1 cellular context compared by ENCODE assay signal in the genomic region with DNA sequence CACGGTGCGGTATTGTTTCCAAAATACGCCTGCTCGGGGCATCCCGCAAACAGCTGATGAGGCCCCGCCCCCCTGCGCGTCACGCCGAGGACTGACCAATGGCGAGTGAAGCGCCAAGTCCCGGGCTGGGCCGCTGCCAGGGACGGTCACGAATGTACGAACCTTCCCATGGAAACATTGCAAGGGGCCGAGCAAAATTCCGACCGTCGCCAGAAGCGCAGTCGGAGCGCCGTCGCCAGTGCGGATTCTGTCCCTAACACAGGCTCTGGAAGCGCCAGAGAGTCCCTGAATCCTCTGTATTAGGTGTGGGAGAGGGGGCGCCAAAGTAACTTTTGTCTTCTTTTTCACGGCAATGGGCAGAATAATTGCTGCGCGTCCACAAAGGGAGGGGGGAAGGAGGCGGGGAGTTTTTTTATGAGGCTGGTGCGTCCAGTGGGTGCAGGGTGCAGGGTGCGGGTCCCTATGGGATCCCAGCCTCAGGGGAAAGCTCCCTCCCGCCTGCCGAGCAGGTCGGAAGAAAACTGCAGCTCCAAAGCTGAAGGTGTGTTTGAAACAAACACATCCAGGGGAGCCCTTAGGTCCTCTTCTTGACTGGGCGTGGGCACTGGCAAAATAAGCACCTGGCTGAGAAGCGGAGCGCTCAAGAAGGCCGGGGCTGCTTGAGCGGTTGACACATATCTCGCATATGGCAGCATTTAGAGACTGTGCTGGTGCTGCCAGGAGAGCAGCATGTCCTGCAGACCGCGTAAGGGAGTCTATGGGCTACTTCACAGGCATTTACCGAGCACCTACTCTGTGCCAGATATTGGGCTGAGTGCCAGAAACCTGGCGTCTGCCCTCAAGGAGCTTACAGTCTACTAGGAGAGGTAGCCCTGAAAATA.
TF ChIP-seq lines count a peak whose summit lies in the region.

A gene with protein sequence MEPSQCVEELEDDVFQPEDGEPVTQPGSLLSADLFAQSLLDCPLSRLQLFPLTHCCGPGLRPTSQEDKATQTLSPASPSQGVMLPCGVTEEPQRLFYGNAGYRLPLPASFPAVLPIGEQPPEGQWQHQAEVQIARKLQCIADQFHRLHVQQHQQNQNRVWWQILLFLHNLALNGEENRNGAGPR (minus strand): TSS at position 25 of the 881 bp plus-strand sequence. CDS start 2,793 bp downstream, outside the sequence.

TF ChIP-seq in K562, 482 proteins besides CTCF, POLR2A, EP300 and RAD21 (continued from another document and continues in another):
- TF ChIP-seq, protein P1, sequence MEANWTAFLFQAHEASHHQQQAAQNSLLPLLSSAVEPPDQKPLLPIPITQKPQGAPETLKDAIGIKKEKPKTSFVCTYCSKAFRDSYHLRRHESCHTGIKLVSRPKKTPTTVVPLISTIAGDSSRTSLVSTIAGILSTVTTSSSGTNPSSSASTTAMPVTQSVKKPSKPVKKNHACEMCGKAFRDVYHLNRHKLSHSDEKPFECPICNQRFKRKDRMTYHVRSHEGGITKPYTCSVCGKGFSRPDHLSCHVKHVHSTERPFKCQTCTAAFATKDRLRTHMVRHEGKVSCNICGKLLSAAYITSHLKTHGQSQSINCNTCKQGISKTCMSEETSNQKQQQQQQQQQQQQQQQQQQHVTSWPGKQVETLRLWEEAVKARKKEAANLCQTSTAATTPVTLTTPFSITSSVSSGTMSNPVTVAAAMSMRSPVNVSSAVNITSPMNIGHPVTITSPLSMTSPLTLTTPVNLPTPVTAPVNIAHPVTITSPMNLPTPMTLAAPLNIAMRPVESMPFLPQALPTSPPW (CRISPR knock-in tag; IDR thresholded peaks at IDR 0.05): peak; percentile 81
- TF ChIP-seq ZFPM2 (CRISPR knock-in tag; IDR thresholded peaks at IDR 0.05) (no peak), PRPF4 (IDR thresholded peaks at IDR 0.05; ENCODE audit: insufficient read depth, low read depth, low read length, poor library complexity, severe bottlenecking) (no peak), ZNF551 (CRISPR knock-in tag; IDR thresholded peaks at IDR 0.05) (no peak), JUNB (CRISPR knock-in tag; conservative IDR thresholded peaks at IDR 0.05) (no peak), EWSR1 (IDR thresholded peaks at IDR 0.05; ENCODE audit: borderline replicate concordance, low read depth, partially characterized antibody) (no peak), HNRNPLL (IDR thresholded peaks at IDR 0.05; ENCODE audit: low read depth, low read length, poor library complexity, severe bottlenecking) (peak; percentile 74), CREM (IDR thresholded peaks at IDR 0.05; ENCODE audit: low read depth) (peak; percentile 90), ZNF696 (CRISPR knock-in tag; conservative IDR thresholded peaks at IDR 0.05) (no peak), YBX1 (IDR thresholded peaks at IDR 0.05) (no peak), MXI1 (IDR thresholded peaks at IDR 0.05; ENCODE audit: low read depth, low read length) (0 out of 2 replicates have a peak, but pooled peaks have one; percentile 33), KLF6 (CRISPR knock-in tag; IDR thresholded peaks at IDR 0.05; ENCODE audit: borderline replicate concordance) (no peak), HMG20A (CRISPR knock-in tag; conservative IDR thresholded peaks at IDR 0.05) (no peak), TRIM28 (IDR thresholded peaks at IDR 0.05) (peak; percentile 75), DNMT1 (IDR thresholded peaks at IDR 0.05) (no peak), MAZ (CRISPR knock-in tag; conservative IDR thresholded peaks at IDR 0.05 in 1 of 2, IDR thresholded peaks at IDR 0.05 in 1 of 2) (peak in 1 of 2 experiments; percentile 82; a peak in 2 of 4 replicates), DPF2 (IDR thresholded peaks at IDR 0.05) (peak; percentile 66), GTF2E2 (tag; IDR thresholded peaks at IDR 0.05) (no peak), NFIX (CRISPR knock-in tag; IDR thresholded peaks at IDR 0.05; ENCODE audit: low read depth) (peak; percentile 26; the same call in 1 of the 2 replicates), SNRNP70 (optimal IDR thresholded peaks at IDR 0.05; ENCODE audit: low read depth, low read length) (no peak), SRSF3 (IDR thresholded peaks at IDR 0.05; ENCODE audit: insufficient read depth, low read length) (no peak), ZNF133 (CRISPR knock-in tag; IDR thresholded peaks at IDR 0.05) (no peak), BRF1 (IDR thresholded peaks at IDR 0.05; ENCODE audit: borderline replicate concordance, extremely low read depth, insufficient read length) (no peak), PHTF2 (CRISPR knock-in tag; IDR thresholded peaks at IDR 0.05) (no peak), IFI16 (CRISPR knock-in tag; IDR thresholded peaks at IDR 0.05) (no peak)
- TF ChIP-seq, protein P2, sequence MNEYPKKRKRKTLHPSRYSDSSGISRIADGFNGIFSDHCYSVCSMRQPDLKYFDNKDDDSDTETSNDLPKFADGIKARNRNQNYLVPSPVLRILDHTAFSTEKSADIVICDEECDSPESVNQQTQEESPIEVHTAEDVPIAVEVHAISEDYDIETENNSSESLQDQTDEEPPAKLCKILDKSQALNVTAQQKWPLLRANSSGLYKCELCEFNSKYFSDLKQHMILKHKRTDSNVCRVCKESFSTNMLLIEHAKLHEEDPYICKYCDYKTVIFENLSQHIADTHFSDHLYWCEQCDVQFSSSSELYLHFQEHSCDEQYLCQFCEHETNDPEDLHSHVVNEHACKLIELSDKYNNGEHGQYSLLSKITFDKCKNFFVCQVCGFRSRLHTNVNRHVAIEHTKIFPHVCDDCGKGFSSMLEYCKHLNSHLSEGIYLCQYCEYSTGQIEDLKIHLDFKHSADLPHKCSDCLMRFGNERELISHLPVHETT (CRISPR knock-in tag; conservative IDR thresholded peaks at IDR 0.05 in 1 of 2, IDR thresholded peaks at IDR 0.05 in 1 of 2): no peak
- TF ChIP-seq, protein P3, sequence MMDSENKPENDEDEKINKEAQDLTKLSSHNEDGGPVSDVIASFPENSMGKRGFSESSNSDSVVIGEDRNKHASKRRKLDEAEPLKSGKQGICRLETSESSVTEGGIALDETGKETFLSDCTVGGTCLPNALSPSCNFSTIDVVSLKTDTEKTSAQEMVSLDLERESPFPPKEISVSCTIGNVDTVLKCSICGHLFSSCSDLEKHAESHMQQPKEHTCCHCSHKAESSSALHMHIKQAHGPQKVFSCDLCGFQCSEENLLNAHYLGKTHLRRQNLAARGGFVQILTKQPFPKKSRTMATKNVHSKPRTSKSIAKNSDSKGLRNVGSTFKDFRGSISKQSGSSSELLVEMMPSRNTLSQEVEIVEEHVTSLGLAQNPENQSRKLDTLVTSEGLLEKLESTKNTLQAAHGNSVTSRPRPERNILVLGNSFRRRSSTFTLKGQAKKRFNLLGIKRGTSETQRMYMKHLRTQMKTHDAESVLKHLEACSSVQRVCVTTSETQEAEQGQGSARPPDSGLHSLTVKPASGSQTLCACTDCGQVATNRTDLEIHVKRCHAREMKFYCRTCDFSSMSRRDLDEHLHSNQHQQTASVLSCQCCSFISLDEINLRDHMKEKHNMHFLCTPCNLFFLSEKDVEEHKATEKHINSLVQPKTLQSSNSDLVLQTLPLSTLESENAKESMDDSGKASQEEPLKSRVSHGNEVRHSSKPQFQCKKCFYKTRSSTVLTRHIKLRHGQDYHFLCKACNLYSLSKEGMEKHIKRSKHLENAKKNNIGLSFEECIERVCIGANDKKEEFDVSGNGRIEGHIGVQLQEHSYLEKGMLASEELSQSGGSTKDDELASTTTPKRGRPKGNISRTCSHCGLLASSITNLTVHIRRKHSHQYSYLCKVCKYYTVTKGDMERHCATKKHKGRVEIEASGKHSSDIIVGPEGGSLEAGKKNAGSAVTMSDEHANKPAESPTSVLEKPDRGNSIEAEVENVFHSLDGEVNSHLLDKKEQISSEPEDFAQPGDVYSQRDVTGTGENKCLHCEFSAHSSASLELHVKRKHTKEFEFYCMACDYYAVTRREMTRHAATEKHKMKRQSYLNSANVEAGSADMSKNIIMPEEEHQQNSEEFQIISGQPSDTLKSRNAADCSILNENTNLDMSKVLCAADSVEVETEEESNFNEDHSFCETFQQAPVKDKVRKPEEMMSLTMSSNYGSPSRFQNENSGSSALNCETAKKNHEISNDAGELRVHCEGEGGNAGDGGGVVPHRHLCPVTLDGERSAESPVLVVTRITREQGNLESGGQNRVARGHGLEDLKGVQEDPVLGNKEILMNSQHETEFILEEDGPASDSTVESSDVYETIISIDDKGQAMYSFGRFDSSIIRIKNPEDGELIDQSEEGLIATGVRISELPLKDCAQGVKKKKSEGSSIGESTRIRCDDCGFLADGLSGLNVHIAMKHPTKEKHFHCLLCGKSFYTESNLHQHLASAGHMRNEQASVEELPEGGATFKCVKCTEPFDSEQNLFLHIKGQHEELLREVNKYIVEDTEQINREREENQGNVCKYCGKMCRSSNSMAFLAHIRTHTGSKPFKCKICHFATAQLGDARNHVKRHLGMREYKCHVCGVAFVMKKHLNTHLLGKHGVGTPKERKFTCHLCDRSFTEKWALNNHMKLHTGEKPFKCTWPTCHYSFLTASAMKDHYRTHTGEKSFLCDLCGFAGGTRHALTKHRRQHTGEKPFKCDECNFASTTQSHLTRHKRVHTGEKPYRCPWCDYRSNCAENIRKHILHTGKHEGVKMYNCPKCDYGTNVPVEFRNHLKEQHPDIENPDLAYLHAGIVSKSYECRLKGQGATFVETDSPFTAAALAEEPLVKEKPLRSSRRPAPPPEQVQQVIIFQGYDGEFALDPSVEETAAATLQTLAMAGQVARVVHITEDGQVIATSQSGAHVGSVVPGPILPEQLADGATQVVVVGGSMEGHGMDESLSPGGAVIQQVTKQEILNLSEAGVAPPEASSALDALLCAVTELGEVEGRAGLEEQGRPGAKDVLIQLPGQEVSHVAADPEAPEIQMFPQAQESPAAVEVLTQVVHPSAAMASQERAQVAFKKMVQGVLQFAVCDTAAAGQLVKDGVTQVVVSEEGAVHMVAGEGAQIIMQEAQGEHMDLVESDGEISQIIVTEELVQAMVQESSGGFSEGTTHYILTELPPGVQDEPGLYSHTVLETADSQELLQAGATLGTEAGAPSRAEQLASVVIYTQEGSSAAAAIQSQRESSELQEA (IDR thresholded peaks at IDR 0.05; ENCODE audit: low read depth): no peak
- TF ChIP-seq, protein P4, sequence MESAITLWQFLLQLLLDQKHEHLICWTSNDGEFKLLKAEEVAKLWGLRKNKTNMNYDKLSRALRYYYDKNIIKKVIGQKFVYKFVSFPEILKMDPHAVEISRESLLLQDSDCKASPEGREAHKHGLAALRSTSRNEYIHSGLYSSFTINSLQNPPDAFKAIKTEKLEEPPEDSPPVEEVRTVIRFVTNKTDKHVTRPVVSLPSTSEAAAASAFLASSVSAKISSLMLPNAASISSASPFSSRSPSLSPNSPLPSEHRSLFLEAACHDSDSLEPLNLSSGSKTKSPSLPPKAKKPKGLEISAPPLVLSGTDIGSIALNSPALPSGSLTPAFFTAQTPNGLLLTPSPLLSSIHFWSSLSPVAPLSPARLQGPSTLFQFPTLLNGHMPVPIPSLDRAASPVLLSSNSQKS (CRISPR knock-in tag; IDR thresholded peaks at IDR 0.05): no peak
- TF ChIP-seq, protein P5, sequence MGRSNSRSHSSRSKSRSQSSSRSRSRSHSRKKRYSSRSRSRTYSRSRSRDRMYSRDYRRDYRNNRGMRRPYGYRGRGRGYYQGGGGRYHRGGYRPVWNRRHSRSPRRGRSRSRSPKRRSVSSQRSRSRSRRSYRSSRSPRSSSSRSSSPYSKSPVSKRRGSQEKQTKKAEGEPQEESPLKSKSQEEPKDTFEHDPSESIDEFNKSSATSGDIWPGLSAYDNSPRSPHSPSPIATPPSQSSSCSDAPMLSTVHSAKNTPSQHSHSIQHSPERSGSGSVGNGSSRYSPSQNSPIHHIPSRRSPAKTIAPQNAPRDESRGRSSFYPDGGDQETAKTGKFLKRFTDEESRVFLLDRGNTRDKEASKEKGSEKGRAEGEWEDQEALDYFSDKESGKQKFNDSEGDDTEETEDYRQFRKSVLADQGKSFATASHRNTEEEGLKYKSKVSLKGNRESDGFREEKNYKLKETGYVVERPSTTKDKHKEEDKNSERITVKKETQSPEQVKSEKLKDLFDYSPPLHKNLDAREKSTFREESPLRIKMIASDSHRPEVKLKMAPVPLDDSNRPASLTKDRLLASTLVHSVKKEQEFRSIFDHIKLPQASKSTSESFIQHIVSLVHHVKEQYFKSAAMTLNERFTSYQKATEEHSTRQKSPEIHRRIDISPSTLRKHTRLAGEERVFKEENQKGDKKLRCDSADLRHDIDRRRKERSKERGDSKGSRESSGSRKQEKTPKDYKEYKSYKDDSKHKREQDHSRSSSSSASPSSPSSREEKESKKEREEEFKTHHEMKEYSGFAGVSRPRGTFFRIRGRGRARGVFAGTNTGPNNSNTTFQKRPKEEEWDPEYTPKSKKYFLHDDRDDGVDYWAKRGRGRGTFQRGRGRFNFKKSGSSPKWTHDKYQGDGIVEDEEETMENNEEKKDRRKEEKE (IDR thresholded peaks at IDR 0.05; ENCODE audit: borderline replicate concordance in 1 of 2, control insufficient read depth in 1 of 2, low read depth in 2 of 2, low read length in 1 of 2): no peak
- TF ChIP-seq, protein P6, sequence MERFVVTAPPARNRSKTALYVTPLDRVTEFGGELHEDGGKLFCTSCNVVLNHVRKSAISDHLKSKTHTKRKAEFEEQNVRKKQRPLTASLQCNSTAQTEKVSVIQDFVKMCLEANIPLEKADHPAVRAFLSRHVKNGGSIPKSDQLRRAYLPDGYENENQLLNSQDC (CRISPR knock-in tag; IDR thresholded peaks at IDR 0.05): no peak
- TF ChIP-seq, protein P7, sequence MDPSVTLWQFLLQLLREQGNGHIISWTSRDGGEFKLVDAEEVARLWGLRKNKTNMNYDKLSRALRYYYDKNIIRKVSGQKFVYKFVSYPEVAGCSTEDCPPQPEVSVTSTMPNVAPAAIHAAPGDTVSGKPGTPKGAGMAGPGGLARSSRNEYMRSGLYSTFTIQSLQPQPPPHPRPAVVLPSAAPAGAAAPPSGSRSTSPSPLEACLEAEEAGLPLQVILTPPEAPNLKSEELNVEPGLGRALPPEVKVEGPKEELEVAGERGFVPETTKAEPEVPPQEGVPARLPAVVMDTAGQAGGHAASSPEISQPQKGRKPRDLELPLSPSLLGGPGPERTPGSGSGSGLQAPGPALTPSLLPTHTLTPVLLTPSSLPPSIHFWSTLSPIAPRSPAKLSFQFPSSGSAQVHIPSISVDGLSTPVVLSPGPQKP (CRISPR knock-in tag; IDR thresholded peaks at IDR 0.05): no peak
- TF ChIP-seq, protein P8, sequence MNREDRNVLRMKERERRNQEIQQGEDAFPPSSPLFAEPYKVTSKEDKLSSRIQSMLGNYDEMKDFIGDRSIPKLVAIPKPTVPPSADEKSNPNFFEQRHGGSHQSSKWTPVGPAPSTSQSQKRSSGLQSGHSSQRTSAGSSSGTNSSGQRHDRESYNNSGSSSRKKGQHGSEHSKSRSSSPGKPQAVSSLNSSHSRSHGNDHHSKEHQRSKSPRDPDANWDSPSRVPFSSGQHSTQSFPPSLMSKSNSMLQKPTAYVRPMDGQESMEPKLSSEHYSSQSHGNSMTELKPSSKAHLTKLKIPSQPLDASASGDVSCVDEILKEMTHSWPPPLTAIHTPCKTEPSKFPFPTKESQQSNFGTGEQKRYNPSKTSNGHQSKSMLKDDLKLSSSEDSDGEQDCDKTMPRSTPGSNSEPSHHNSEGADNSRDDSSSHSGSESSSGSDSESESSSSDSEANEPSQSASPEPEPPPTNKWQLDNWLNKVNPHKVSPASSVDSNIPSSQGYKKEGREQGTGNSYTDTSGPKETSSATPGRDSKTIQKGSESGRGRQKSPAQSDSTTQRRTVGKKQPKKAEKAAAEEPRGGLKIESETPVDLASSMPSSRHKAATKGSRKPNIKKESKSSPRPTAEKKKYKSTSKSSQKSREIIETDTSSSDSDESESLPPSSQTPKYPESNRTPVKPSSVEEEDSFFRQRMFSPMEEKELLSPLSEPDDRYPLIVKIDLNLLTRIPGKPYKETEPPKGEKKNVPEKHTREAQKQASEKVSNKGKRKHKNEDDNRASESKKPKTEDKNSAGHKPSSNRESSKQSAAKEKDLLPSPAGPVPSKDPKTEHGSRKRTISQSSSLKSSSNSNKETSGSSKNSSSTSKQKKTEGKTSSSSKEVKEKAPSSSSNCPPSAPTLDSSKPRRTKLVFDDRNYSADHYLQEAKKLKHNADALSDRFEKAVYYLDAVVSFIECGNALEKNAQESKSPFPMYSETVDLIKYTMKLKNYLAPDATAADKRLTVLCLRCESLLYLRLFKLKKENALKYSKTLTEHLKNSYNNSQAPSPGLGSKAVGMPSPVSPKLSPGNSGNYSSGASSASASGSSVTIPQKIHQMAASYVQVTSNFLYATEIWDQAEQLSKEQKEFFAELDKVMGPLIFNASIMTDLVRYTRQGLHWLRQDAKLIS (CRISPR knock-in tag; IDR thresholded peaks at IDR 0.05): no peak
